Comparison of ENCODE assay signal across 11 cellular contexts in genomic region chr5:168728812-168729211, GRCh38.
"Had no signal": no experiment of that assay in that cellular context is flagged by ENCODE, and none has a peak within 500 bp of the region (broad histone marks: within the 10 kb centered on the region; RNA-seq: fewer than 3 reads in every experiment).

No MANE protein-coding gene starts in this region.

- H3K36me3 ChIP-seq: HAP-1 had no signal

- H3K4me1 ChIP-seq: HAP-1 had no signal

- ATAC-seq: GM23338, HCT116 had no signal

- H2AFZ ChIP-seq: GM23248, GM23338 had no signal

- FAIRE-seq: H1, H54 had no signal

- H3K4me3 ChIP-seq: GM23248, GM23338, HAP-1 had no signal

- H3K27ac ChIP-seq: GM23248 had no signal

- H3K9me3 ChIP-seq: HAP-1 had no signal

- H3K4me2 ChIP-seq: GM23338 had no signal

- H3K9ac ChIP-seq: GM23248 had no signal

- DNase-seq: GM23248, GOT3, H7, H9, HCEC 1CT, HFFc6 had no signal
